8 cellular contexts compared by ENCODE assay signal in the genomic region with DNA sequence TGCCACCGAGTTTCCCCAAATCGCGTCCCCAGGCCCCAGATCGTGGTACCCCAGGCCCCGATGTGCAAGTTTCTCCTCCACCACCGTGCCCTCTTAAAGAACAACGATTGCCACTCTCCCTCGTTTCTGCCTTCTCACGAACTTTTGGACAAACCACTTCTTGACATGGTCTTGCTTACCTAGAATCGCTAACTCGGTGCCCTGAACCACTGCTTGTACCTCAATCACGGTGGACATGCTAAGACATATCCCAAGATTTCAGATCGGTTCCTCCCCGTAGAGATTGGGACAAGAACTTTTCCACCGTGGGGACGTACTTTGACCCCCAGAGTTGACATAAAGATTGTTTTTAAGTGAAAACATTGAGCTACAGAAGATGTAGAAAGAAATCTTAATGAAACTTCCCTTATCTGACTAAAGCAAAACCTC. TPM values are rescaled to one million over a fixed set of nuclear protein-coding genes. Genes with fewer than 3 reads are reported as not detected.
A peak's percentile ranks its signal among the peaks of the same experiment; 100 is the strongest.
DNase-seq lines count a peak whose midpoint lies in the region; ATAC-seq and TF ChIP-seq lines count a peak whose summit lies in the region.

No MANE protein-coding gene starts in this region.

- H3K9ac ChIP-seq in HUES64 (ENCODE audit: low read depth, low read length) = peak overlapping the region; percentile 77

- peak overlapping the region; percentile 61 for H3K27ac Mint-ChIP-seq in Calu3 (ENCODE audit: unreplicated experiment)

- BruUV-seq in Calu3 (replicated peaks; lab: Mats Ljungman, UMichigan) = no TSS peak

- peak overlapping the region; percentile 94 for H3K4me3 Mint-ChIP-seq in Calu3 (ENCODE audit: low read depth, unreplicated experiment)

- no peak overlapping the region for H3K27ac ChIP-seq in HUES64 (ENCODE audit: low read depth, low read length)
- peak overlapping the region; percentile 84 to 97 for H3K27ac ChIP-seq in coronary artery

- H3K4me3 ChIP-seq in HUES64 (ENCODE audit: low read length) (peak overlapping the region; percentile 84), coronary artery (peak overlapping the region; percentile 84), neuron (ENCODE audit: low read length) (peak overlapping the region; percentile 88)

- no peaks in the 10 kb centered on the region for H3K9me3 Mint-ChIP-seq in Calu3 (ENCODE audit: low read depth, unreplicated experiment)

- ATAC-seq in HG02884 (IDR thresholded peaks at IDR 0.05; ENCODE audit: unreplicated experiment) = no peak

- H3K36me3 ChIP-seq in HUES64 (ENCODE audit: insufficient read depth, low read length) (no peaks in the 10 kb centered on the region), neuron (ENCODE audit: insufficient read depth, low read length) (no peaks in the 10 kb centered on the region)

- no peak for DNase-seq in Calu3
- no peak for DNase-seq in coronary artery (ENCODE audit: low spot score)
- DNase-seq in GOT3 (lab: John Stamatoyannopoulos, UW) = no peak
- no peak for DNase-seq in NCI-H345 (lab: John Stamatoyannopoulos, UW)
- no peak for DNase-seq in NCI-H1048 (lab: John Stamatoyannopoulos, UW)

- TF ChIP-seq CTCF in Calu3 (IDR thresholded peaks at IDR 0.05; ENCODE audit: unreplicated experiment) = no peak
- no peak for TF ChIP-seq CTCF in coronary artery (IDR thresholded peaks at IDR 0.05)

- H3K4me1 ChIP-seq in HUES64 (ENCODE audit: insufficient read depth, low read length) = peaks cover 13% of the 10 kb centered on the region; the same call in 1 of the 2 replicates
- peaks cover 4% of the 10 kb centered on the region for H3K4me1 ChIP-seq in neuron (ENCODE audit: insufficient read depth, low read length)

- intact Hi-C loops in Calu3 (cut with micrococcal nuclease; ENCODE audit: unreplicated experiment) = loop anchor here (10.0 kb wide), 1 partner anchor 125 kb away; the partner anchor contains the start of gene UBN2

- WGBS in HUES64 = 43% methylated on average over 16 of the region's 16 CpGs

- H3K9me3 ChIP-seq in HUES64 (ENCODE audit: insufficient read depth, low read depth, low read length) (no peaks in the 10 kb centered on the region), neuron (ENCODE audit: low read length) (no peaks in the 10 kb centered on the region)

- H3K27me3 ChIP-seq in HUES64 (ENCODE audit: insufficient read depth, low read length) (peaks cover 47% of the 10 kb centered on the region), neuron (ENCODE audit: insufficient read depth, low read length) (peaks cover 3% of the 10 kb centered on the region)

- CTCF ChIA-PET in Calu3 (lab: Charles Lee) = no interaction called here

- H3K27me3 Mint-ChIP-seq in Calu3 (ENCODE audit: unreplicated experiment) = no peaks in the 10 kb centered on the region

- peaks cover 19% of the 10 kb centered on the region for H3K4me1 Mint-ChIP-seq in Calu3 (ENCODE audit: low read depth, unreplicated experiment)

- H3K36me3 Mint-ChIP-seq in Calu3 (ENCODE audit: insufficient read depth, unreplicated experiment) = peaks cover 34% of the 10 kb centered on the region

- peak overlapping the region; percentile 99 for H2AFZ ChIP-seq in neuron (ENCODE audit: low read depth, low read length)

RNA-seq across cellular contexts. Expression of gene ZC3HAV1, which starts 0.5 kb away (rescaled TPM):
- total RNA-seq in Calu3 (2022) = 63.4 and 101 TPM in 2 replicates
- 21.2 TPM for polyA plus RNA-seq in HUES64 (2013, experiment 1 of 2)
- 19.1 TPM for polyA plus RNA-seq in HUES64 (2013, experiment 2 of 2)
